In the genomic region with DNA sequence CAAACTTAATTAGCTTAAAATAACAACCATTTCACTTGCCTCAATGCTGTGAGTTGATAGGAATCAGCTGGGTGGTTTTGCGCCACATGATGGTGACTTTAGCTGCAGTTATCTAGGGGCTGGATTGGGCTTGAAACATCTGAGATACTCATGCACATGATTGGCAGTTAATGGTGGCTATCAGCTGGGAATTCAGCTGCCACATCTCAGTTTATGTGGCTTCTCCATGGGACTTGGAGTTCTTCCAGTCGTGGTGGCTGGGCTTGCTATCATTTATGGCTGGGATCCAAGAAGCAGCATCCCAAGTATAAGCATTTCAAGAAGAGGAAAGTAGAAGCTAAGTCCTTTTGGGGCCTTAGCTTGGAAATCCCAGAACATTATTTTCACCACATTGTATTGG, we compare ENCODE assay signal across 28 cellular contexts. TPM values are rescaled to one million over a fixed set of nuclear protein-coding genes. Genes with fewer than 3 reads are reported as not detected.
DNase-seq lines count a peak whose midpoint lies in the region; ATAC-seq and TF ChIP-seq lines count a peak whose summit lies in the region.
"Had no signal": no experiment of that assay in that cellular context is flagged by ENCODE, and none has a peak within 500 bp of the region (broad histone marks: within the 10 kb centered on the region; RNA-seq: fewer than 3 reads in every experiment).

No MANE protein-coding gene starts in this region.

- H3K4me1 ChIP-seq in psoas muscle (no peaks in the 10 kb centered on the region), colonic mucosa (no peaks in the 10 kb centered on the region)
- H3K4me1 ChIP-seq: stomach had no signal

- H3K4me1 Mint-ChIP-seq in activated naive CD4-positive, alpha-beta T cell treated with anti-CD3 and anti-CD28 coated beads for 36 hours (ENCODE audit: low read depth) = no peaks in the 10 kb centered on the region
- H3K4me1 Mint-ChIP-seq: GM23338, naive B cell had no signal

- H3K36me3 ChIP-seq in psoas muscle (ENCODE audit: insufficient read depth in 1 of 2, low read depth in 1 of 2) = peaks cover 0 to 38% of the 10 kb centered on the region in 2 donors
- H3K36me3 ChIP-seq in colonic mucosa = no peaks in the 10 kb centered on the region

- H3K27ac ChIP-seq in psoas muscle (no peak overlapping the region), colonic mucosa (no peak overlapping the region)
- H3K27ac ChIP-seq: 22Rv1, stomach, transverse colon had no signal

- no peaks in the 10 kb centered on the region for H3K9me3 ChIP-seq in psoas muscle
- H3K9me3 ChIP-seq in colonic mucosa = no peaks in the 10 kb centered on the region
- H3K9me3 ChIP-seq: stomach, transverse colon had no signal

- no peak overlapping the region for H3K4me3 Mint-ChIP-seq in activated naive CD4-positive, alpha-beta T cell treated with anti-CD3 and anti-CD28 coated beads for 36 hours
- H3K4me3 Mint-ChIP-seq: activated CD8-positive, alpha-beta T cell treated with anti-CD3 and anti-CD28 coated beads for 36 hours; GM23338; naive B cell had no signal

- peaks cover 5% of the 10 kb centered on the region for H3K36me3 Mint-ChIP-seq in activated naive CD4-positive, alpha-beta T cell treated with anti-CD3 and anti-CD28 coated beads for 36 hours (ENCODE audit: low read depth)
- H3K36me3 Mint-ChIP-seq: naive B cell had no signal

- POLR2A ChIA-PET in HEK293T (lab: Yijun Ruan, JAX) = no interaction called here

- peak in 3 of 4 donors; percentile 61 to 87 (median 67) for ATAC-seq in psoas muscle
- ATAC-seq: activated CD8-positive, alpha-beta T cell treated with anti-CD3 and anti-CD28 coated beads for 36 hours; GM23338 had no signal

- DNase-seq in DMS 273 (lab: John Stamatoyannopoulos, UW; ENCODE audit: unreplicated experiment) (peak; percentile 11), DMS 273 treated with DMSO at 0.1 percent for 48 hours (lab: John Stamatoyannopoulos, UW) (no peak), RPMI7951 (ENCODE audit: low read depth) (peak; percentile 18), fibroblast of villous mesenchyme (ENCODE audit: low read depth) (peak; percentile 67), psoas muscle (peak in 1 of 2 donors; percentile 35), HEK293T (ENCODE audit: extremely low spot score) (no peak), colonic mucosa (no peak)
- DNase-seq in activated naive CD4-positive, alpha-beta T cell treated with anti-CD3 and anti-CD28 coated beads for 36 hours = no peak
- DNase-seq: activated CD4-positive, CD25-positive, alpha-beta regulatory T cell treated with anti-CD3 and anti-CD28 coated beads, Interleukin-2, amount 50 U/mL, for 72 hours; activated CD8-positive, alpha-beta T cell treated with anti-CD3 and anti-CD28 coated beads for 36 hours; activated gamma-delta T cell treated with Interleukin-2 at 50 U/mL for 16 hours; AML-193; dermis blood vessel endothelial cell; hypothalamus; islet precursor cell; Kasumi-1; naive B cell; NCI-H1105 treated with DMSO at 0.1 percent for 48 hours; RPMI8226; stomach; transverse colon had no signal

- TF ChIP-seq CTCF in fibroblast of villous mesenchyme (IDR thresholded peaks at IDR 0.05; ENCODE audit: insufficient read depth, low read depth, low read length) (no peak), psoas muscle (IDR thresholded peaks at IDR 0.05) (no peak), colonic mucosa (IDR thresholded peaks at IDR 0.05) (no peak)

- intact Hi-C loops in psoas muscle (cut with DNase I) (no loop called here), colonic mucosa (cut with DNase I) (no loop called here)
- intact Hi-C loops in activated naive CD4-positive, alpha-beta T cell treated with anti-CD3 and anti-CD28 coated beads for 36 hours (cut with micrococcal nuclease) = no loop called here

- H3K4me3 ChIP-seq in fibroblast of villous mesenchyme (ENCODE audit: low read depth, low read length) = no peak overlapping the region
- H3K4me3 ChIP-seq in psoas muscle = no peak overlapping the region
- H3K4me3 ChIP-seq in colonic mucosa = no peak overlapping the region
- H3K4me3 ChIP-seq: GM23338, stomach, transverse colon had no signal

- H3K27me3 Mint-ChIP-seq in activated naive CD4-positive, alpha-beta T cell treated with anti-CD3 and anti-CD28 coated beads for 36 hours (ENCODE audit: low read depth) = no peaks in the 10 kb centered on the region
- H3K27me3 Mint-ChIP-seq: activated CD8-positive, alpha-beta T cell treated with anti-CD3 and anti-CD28 coated beads for 36 hours; naive B cell had no signal

- CTCF ChIA-PET in activated naive CD4-positive, alpha-beta T cell treated with anti-CD3 and anti-CD28 coated beads for 36 hours (lab: Charles Lee) = no interaction called here
- CTCF ChIA-PET in HEK293T (lab: Yijun Ruan, JAX) = no interaction called here

- no peaks in the 10 kb centered on the region for H3K9me3 Mint-ChIP-seq in activated naive CD4-positive, alpha-beta T cell treated with anti-CD3 and anti-CD28 coated beads for 36 hours
- H3K9me3 Mint-ChIP-seq: activated CD8-positive, alpha-beta T cell treated with anti-CD3 and anti-CD28 coated beads for 36 hours; GM23338 had no signal

- no peak overlapping the region for H3K27ac Mint-ChIP-seq in activated naive CD4-positive, alpha-beta T cell treated with anti-CD3 and anti-CD28 coated beads for 36 hours
- H3K27ac Mint-ChIP-seq: activated CD8-positive, alpha-beta T cell treated with anti-CD3 and anti-CD28 coated beads for 36 hours; GM23338 had no signal

- 54 to 63% (median 57%) methylated on average over 2 of the region's 2 CpGs for WGBS in psoas muscle, 3 donors

- H3K27me3 ChIP-seq in psoas muscle (ENCODE audit: insufficient read depth in 3 of 3, low read length in 2 of 3) (no peaks in the 10 kb centered on the region), colonic mucosa (no peaks in the 10 kb centered on the region)
- H3K27me3 ChIP-seq: stomach, transverse colon had no signal

- no peak overlapping the region for H3K9ac ChIP-seq in colonic mucosa (ENCODE audit: low read depth in 2 of 2, low read length in 2 of 2)

TF ChIP-seq in HEK293T, 16 proteins besides CTCF, POLR2A, EP300 and RAD21:
- no peak for TF ChIP-seq NFRKB (IDR thresholded peaks at IDR 0.05)
- TF ChIP-seq, protein P1, sequence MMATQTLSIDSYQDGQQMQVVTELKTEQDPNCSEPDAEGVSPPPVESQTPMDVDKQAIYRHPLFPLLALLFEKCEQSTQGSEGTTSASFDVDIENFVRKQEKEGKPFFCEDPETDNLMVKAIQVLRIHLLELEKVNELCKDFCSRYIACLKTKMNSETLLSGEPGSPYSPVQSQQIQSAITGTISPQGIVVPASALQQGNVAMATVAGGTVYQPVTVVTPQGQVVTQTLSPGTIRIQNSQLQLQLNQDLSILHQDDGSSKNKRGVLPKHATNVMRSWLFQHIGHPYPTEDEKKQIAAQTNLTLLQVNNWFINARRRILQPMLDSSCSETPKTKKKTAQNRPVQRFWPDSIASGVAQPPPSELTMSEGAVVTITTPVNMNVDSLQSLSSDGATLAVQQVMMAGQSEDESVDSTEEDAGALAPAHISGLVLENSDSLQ (IDR thresholded peaks at IDR 0.05) = no peak
- no peak for TF ChIP-seq SUZ12 (IDR thresholded peaks at IDR 0.05)
- no peak for TF ChIP-seq FOXK2 (IDR thresholded peaks at IDR 0.05)
- no peak for TF ChIP-seq ZNF384 (IDR thresholded peaks at IDR 0.05)
- no peak for TF ChIP-seq TARDBP (IDR thresholded peaks at IDR 0.05)
- no peak for TF ChIP-seq SP1 (IDR thresholded peaks at IDR 0.05)
- TF ChIP-seq FOXM1 (IDR thresholded peaks at IDR 0.05; ENCODE audit: borderline replicate concordance) = no peak
- TF ChIP-seq HDGF (IDR thresholded peaks at IDR 0.05; ENCODE audit: borderline replicate concordance) = no peak
- TF ChIP-seq ELF4 (IDR thresholded peaks at IDR 0.05) = no peak
- TF ChIP-seq CTBP1 (IDR thresholded peaks at IDR 0.05; ENCODE audit: borderline replicate concordance) = no peak
- TF ChIP-seq FOXA1 (IDR thresholded peaks at IDR 0.05) = no peak

RNA-seq across cellular contexts. Expression of gene PDC, which starts 36.4 kb away (rescaled TPM):
- not detected in 2 replicates for total RNA-seq in RPMI7951 (2014; rRNA removed; shearing (Covaris generic))
- total RNA-seq in fibroblast of villous mesenchyme (0.43 TPM in 1 of 2 replicates, not detected in the other), psoas muscle (not detected), colonic mucosa (not detected)
- polyA plus RNA-seq in psoas muscle = not detected
- not detected for total RNA-seq in activated naive CD4-positive, alpha-beta T cell treated with anti-CD3 and anti-CD28 coated beads for 36 hours
- total RNA-seq: activated CD8-positive, alpha-beta T cell treated with anti-CD3 and anti-CD28 coated beads for 36 hours; bronchial epithelial cell; dermis blood vessel endothelial cell; GM23338; NCI-H460; omental fat pad; renal cortical epithelial cell; stomach; transverse colon had no signal
- polyA plus RNA-seq: adipose tissue, GM23338, stomach had no signal

RNA-seq across cellular contexts. Expression of gene ODR4, which starts 48.9 kb away (rescaled TPM):
- total RNA-seq in RPMI7951 (2014; rRNA removed; shearing (Covaris generic)) = 15.7 and 16.2 TPM in 2 replicates
- total RNA-seq in fibroblast of villous mesenchyme (19.6 and 25.9 TPM in 2 replicates), psoas muscle (10 to 100 TPM in 2 of 4 donors, 1 to 10 TPM in 2; 9.2 to 12.1 (median 10.3) TPM), colonic mucosa (10 to 100 TPM; 17.6 to 21.4 TPM)
- polyA plus RNA-seq in psoas muscle = 10 to 100 TPM in 2 of 3 donors, 1 to 10 TPM in 1; 7.6 to 11.5 (median 11.0) TPM
- total RNA-seq in activated naive CD4-positive, alpha-beta T cell treated with anti-CD3 and anti-CD28 coated beads for 36 hours = 10 to 100 TPM; 13.0 to 15.5 TPM

RNA-seq across cellular contexts. Expression of gene TPR, which starts 49.5 kb away (rescaled TPM):
- 46.7 and 64.3 TPM in 2 replicates for total RNA-seq in RPMI7951 (2014; rRNA removed; shearing (Covaris generic))
- total RNA-seq in fibroblast of villous mesenchyme (54.4 and 63.5 TPM in 2 replicates), psoas muscle (10 to 100 TPM; 48.0 to 61.8 (median 55.8) TPM), colonic mucosa (10 to 100 TPM; 68.1 to 87.0 TPM)
- 10 to 100 TPM; 17.8 to 28.5 (median 20.9) TPM for polyA plus RNA-seq in psoas muscle
- total RNA-seq in activated naive CD4-positive, alpha-beta T cell treated with anti-CD3 and anti-CD28 coated beads for 36 hours = 100 to 1,000 TPM; 217 to 226 TPM

Comparison
In these comparisons a context has a peak if more than half of its experiments do, and no peak if none do; other contexts are left out.
1. DNase-seq: peak in DMS 273 (single experiment), RPMI7951 (single experiment) and fibroblast of villous mesenchyme (single experiment); none in DMS 273 treated with DMSO at 0.1 percent for 48 hours (single experiment), activated naive CD4-positive, alpha-beta T cell treated with anti-CD3 and anti-CD28 coated beads for 36 hours (single experiment), HEK293T (single experiment) and colonic mucosa (single experiment).